In genomic region chr12:68686262-68686594, GRCh38 we compare ENCODE assay signal across 8 cellular contexts. TPM values are rescaled to one million over a fixed set of nuclear protein-coding genes. Genes with fewer than 3 reads are reported as not detected.
DNase-seq lines count a peak whose midpoint lies in the region; ATAC-seq and FAIRE-seq lines count a peak whose summit lies in the region.

No MANE protein-coding gene starts in this region.

- FAIRE-seq in RCC 7860 (lab: Jason Lieb, UNC): no peak

- H3K4me1 ChIP-seq in thymus (ENCODE audit: control insufficient read depth, insufficient read depth, low read length): peaks cover 10% of the 10 kb centered on the region

- DNase-seq in activated CD8-positive, alpha-beta memory T cell treated with anti-CD3 and anti-CD28 coated beads, Interleukin-2, amount 10 ng/mL, durations not matched to agents 7 days and 5 days: no peak
- no peak for DNase-seq in activated CD8-positive, alpha-beta memory T cell treated with anti-CD3 and anti-CD28 coated beads, Interleukin-2, amount 50 U/mL, for 4 hours
- DNase-seq in left colon (no peak), RCC 7860 (ENCODE audit: low spot score) (no peak)
- DNase-seq in stimulated activated CD4-positive, alpha-beta T cell treated with anti-CD3 and anti-CD28 coated beads, Interleukin-4, amount 100 ng/mL, for 1 hour: no peak

- H3K36me3 ChIP-seq in thymus (ENCODE audit: control insufficient read depth, insufficient read depth): peaks cover 3% of the 10 kb centered on the region

- intact Hi-C loops in left colon (cut with DNase I, micrococcal nuclease): loop anchor here in 1 of 2 donors (5.0 to 10.0 kb wide), 2 partner anchors 69 to 321 kb away; no protein-coding TSS in a partner anchor

- peak overlapping the region; percentile 80 for H3K27ac ChIP-seq in thymus (ENCODE audit: low read depth)

- H3K4me3 Mint-ChIP-seq in activated CD8-positive, alpha-beta memory T cell treated with anti-CD3 and anti-CD28 coated beads, Interleukin-2, amount 10 ng/mL, durations not matched to agents 7 days and 5 days: peak overlapping the region; percentile 97
- peak overlapping the region; percentile 98 for H3K4me3 Mint-ChIP-seq in activated naive CD8-positive, alpha-beta T cell

- peaks cover 44% of the 10 kb centered on the region for H3K4me1 Mint-ChIP-seq in activated CD8-positive, alpha-beta memory T cell treated with anti-CD3 and anti-CD28 coated beads, Interleukin-2, amount 10 ng/mL, durations not matched to agents 7 days and 5 days
- H3K4me1 Mint-ChIP-seq in activated naive CD8-positive, alpha-beta T cell (ENCODE audit: low read depth): peaks cover 43% of the 10 kb centered on the region

- H3K27ac Mint-ChIP-seq in activated CD8-positive, alpha-beta memory T cell treated with anti-CD3 and anti-CD28 coated beads, Interleukin-2, amount 10 ng/mL, durations not matched to agents 7 days and 5 days: peak overlapping the region; percentile 97
- H3K27ac Mint-ChIP-seq in activated naive CD8-positive, alpha-beta T cell: peak overlapping the region; percentile 99

- CTCF ChIA-PET in activated CD8-positive, alpha-beta memory T cell treated with anti-CD3 and anti-CD28 coated beads, Interleukin-2, amount 10 ng/mL, durations not matched to agents 7 days and 5 days (lab: Charles Lee): interaction anchor here (1.1 kb wide), 1 partner anchor 9 kb away, joined by 7 read pairs; no protein-coding TSS in a partner anchor

- no peak for ATAC-seq in activated CD8-positive, alpha-beta memory T cell treated with anti-CD3 and anti-CD28 coated beads, Interleukin-2, amount 10 ng/mL, durations not matched to agents 7 days and 5 days
- peak; percentile 1 for ATAC-seq in left colon
- ATAC-seq in HG02642 (IDR thresholded peaks at IDR 0.05; ENCODE audit: poor library complexity, unreplicated experiment): no peak

- H3K27me3 ChIP-seq in thymus (ENCODE audit: control insufficient read depth, insufficient read depth): no peaks in the 10 kb centered on the region

- H3K36me3 Mint-ChIP-seq in activated CD8-positive, alpha-beta memory T cell treated with anti-CD3 and anti-CD28 coated beads, Interleukin-2, amount 10 ng/mL, durations not matched to agents 7 days and 5 days: peaks cover 18% of the 10 kb centered on the region
- H3K36me3 Mint-ChIP-seq in activated naive CD8-positive, alpha-beta T cell: no peaks in the 10 kb centered on the region

- WGBS in thymus: 55% methylated on average over 3 of the region's 3 CpGs

- H3K4me3 ChIP-seq in thymus (ENCODE audit: low read length): peak overlapping the region; percentile 68

- no peaks in the 10 kb centered on the region for H3K27me3 Mint-ChIP-seq in activated CD8-positive, alpha-beta memory T cell treated with anti-CD3 and anti-CD28 coated beads, Interleukin-2, amount 10 ng/mL, durations not matched to agents 7 days and 5 days
- no peaks in the 10 kb centered on the region for H3K27me3 Mint-ChIP-seq in activated naive CD8-positive, alpha-beta T cell

- no peaks in the 10 kb centered on the region for H3K9me3 ChIP-seq in thymus (ENCODE audit: control insufficient read depth)

- no peaks in the 10 kb centered on the region for H3K9me3 Mint-ChIP-seq in activated CD8-positive, alpha-beta memory T cell treated with anti-CD3 and anti-CD28 coated beads, Interleukin-2, amount 10 ng/mL, durations not matched to agents 7 days and 5 days (ENCODE audit: low read depth)
- H3K9me3 Mint-ChIP-seq in activated naive CD8-positive, alpha-beta T cell (ENCODE audit: low read depth): no peaks in the 10 kb centered on the region

RNA-seq across cellular contexts. Expression of gene NUP107, which starts 0.6 kb away (rescaled TPM):
- 100 to 1,000 TPM; 127 to 141 TPM for total RNA-seq in activated CD8-positive, alpha-beta memory T cell treated with anti-CD3 and anti-CD28 coated beads, Interleukin-2, amount 10 ng/mL, durations not matched to agents 7 days and 5 days
- total RNA-seq in left colon: 10 to 100 TPM; 23.2 to 25.8 TPM
- 33.8 TPM for polyA plus RNA-seq in thymus

RNA-seq across cellular contexts. Expression of gene SLC35E3, which starts 59.7 kb away (rescaled TPM):
- total RNA-seq in activated CD8-positive, alpha-beta memory T cell treated with anti-CD3 and anti-CD28 coated beads, Interleukin-2, amount 10 ng/mL, durations not matched to agents 7 days and 5 days: 10 to 100 TPM; 10.3 to 10.8 TPM
- 1 to 10 TPM; 7.2 to 9.4 TPM for total RNA-seq in left colon
- polyA plus RNA-seq in thymus: 8.8 TPM

Comparison
In these comparisons a context has a peak if more than half of its experiments do, and no peak if none do; other contexts are left out.
1. RNA of gene NUP107, which starts 0.6 kb away (total RNA-seq): 127 to 141 TPM in activated CD8-positive, alpha-beta memory T cell treated with anti-CD3 and anti-CD28 coated beads, Interleukin-2, amount 10 ng/mL, durations not matched to agents 7 days and 5 days; 23.2 to 25.8 TPM in left colon; every median in the first group is over 4 times any median in the second.